In the genomic region with DNA sequence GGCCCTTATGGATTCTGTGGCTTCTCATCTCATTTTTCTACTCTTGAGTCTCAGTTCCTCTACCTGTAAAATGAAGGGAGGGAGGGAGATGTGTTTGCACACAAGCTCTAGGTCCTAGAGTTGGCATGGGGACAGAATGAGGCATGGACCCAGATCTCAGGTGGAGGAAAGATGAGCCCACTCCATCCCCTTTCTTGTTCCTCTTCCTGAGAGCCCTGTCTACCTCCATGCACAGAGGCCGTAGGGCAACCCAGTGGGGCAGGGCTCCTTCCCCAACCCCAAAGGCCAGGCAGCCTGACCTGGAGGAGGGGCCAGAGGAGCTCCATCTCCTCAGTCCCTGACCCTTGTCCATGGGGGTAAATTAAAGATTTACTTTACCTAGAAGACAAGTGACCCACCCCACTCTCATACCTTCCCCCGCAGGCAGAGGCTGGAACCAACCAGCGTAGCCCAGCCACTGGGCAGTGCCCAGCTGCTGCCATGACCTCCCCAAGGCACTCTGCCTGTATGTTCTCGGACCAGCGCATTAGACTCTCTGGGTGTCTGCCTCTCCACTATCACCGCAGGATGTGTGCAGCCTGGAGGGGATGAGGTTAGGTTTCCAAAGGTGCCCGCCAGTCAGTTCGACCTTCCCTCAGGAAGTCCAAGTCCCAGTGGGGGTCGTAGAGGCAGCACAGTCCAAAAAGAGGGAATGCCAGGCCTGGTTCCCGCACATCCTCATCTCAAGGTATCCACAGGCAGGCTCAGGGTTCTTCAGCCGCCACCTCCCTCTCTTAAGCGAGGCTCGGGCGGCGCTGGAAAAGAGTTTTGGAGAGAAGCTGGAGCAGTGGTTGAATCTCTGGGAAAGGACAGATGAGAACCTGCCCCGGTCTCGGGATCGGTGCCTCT, we compare ENCODE assay signal across 8 cellular contexts. TPM values are rescaled to one million over a fixed set of nuclear protein-coding genes. Genes with fewer than 3 reads are reported as not detected.
DNase-seq lines count a peak whose midpoint lies in the region; ATAC-seq and TF ChIP-seq lines count a peak whose summit lies in the region.

No MANE protein-coding gene starts in this region.

- H3K27me3 ChIP-seq in BE2C, result no peaks in the 10 kb centered on the region

- H3K9me3 ChIP-seq in BE2C, result no peaks in the 10 kb centered on the region

- no peaks in the 10 kb centered on the region for H3K36me3 Mint-ChIP-seq in activated T-helper 2 cell treated with anti-CD3 and anti-CD28 coated beads, Interferon-gamma antibody, Interleukin-2, Interleukin-4, amounts not matched to agents 10 μg/mL and 5 μg/mL and 100 μg/mL, durations not matched to agents 14 hours and 24 hours and 36 hours (ENCODE audit: low read depth)
- peaks cover 3 to 4% of the 10 kb centered on the region in 2 donors for H3K36me3 Mint-ChIP-seq in stimulated activated naive B cell treated with anti-CD40 and anti-IgM and Interleukin-4, amounts not matched to agents 10 μg/mL and 1 μg/mL and 100 μg/mL, for 72 hours

- H3K9me3 Mint-ChIP-seq in activated T-helper 2 cell treated with anti-CD3 and anti-CD28 coated beads, Interferon-gamma antibody, Interleukin-2, Interleukin-4, amounts not matched to agents 10 μg/mL and 5 μg/mL and 100 μg/mL, durations not matched to agents 14 hours and 24 hours and 36 hours, result no peaks in the 10 kb centered on the region
- H3K9me3 Mint-ChIP-seq in stimulated activated naive B cell treated with anti-CD40 and anti-IgM and Interleukin-4, amounts not matched to agents 10 μg/mL and 1 μg/mL and 100 μg/mL, for 72 hours, result no peaks in the 10 kb centered on the region

- H3K4me3 ChIP-seq in BE2C (ENCODE audit: low read depth, low read length) (peak overlapping the region; percentile 86), iPS-11a (ENCODE audit: low read depth, low read length) (peak overlapping the region; percentile 67)

- intact Hi-C loops in activated T-helper 2 cell treated with anti-CD3 and anti-CD28 coated beads, Interferon-gamma antibody, Interleukin-2, Interleukin-4, amounts not matched to agents 10 μg/mL and 5 μg/mL and 100 μg/mL, durations not matched to agents 14 hours and 24 hours and 36 hours (cut with micrococcal nuclease), result loop anchor here (1.0 to 10.0 kb wide), 6 partner anchors 115 to 449 kb away; partner anchors contain the start of genes LIMK2, SLC35E4 and TUG1

- H3K27ac Mint-ChIP-seq in activated T-helper 2 cell treated with anti-CD3 and anti-CD28 coated beads, Interferon-gamma antibody, Interleukin-2, Interleukin-4, amounts not matched to agents 10 μg/mL and 5 μg/mL and 100 μg/mL, durations not matched to agents 14 hours and 24 hours and 36 hours, result peak overlapping the region; percentile 67
- peak overlapping the region; percentile 86 for H3K27ac Mint-ChIP-seq in stimulated activated naive B cell treated with anti-CD40 and anti-IgM and Interleukin-4, amounts not matched to agents 10 μg/mL and 1 μg/mL and 100 μg/mL, for 72 hours

- H3K4me3 Mint-ChIP-seq in activated T-helper 2 cell treated with anti-CD3 and anti-CD28 coated beads, Interferon-gamma antibody, Interleukin-2, Interleukin-4, amounts not matched to agents 10 μg/mL and 5 μg/mL and 100 μg/mL, durations not matched to agents 14 hours and 24 hours and 36 hours (ENCODE audit: low read depth), result peak overlapping the region; percentile 84
- H3K4me3 Mint-ChIP-seq in stimulated activated naive B cell treated with anti-CD40 and anti-IgM and Interleukin-4, amounts not matched to agents 10 μg/mL and 1 μg/mL and 100 μg/mL, for 72 hours, result peak overlapping the region; percentile 94

- H3K36me3 ChIP-seq in BE2C, result no peaks in the 10 kb centered on the region

- no peaks in the 10 kb centered on the region for H3K4me1 ChIP-seq in BE2C

- TF ChIP-seq CTCF in BE2C (IDR thresholded peaks at IDR 0.05; ENCODE audit: low read depth, low read length), result no peak

- H3K27me3 Mint-ChIP-seq in activated T-helper 2 cell treated with anti-CD3 and anti-CD28 coated beads, Interferon-gamma antibody, Interleukin-2, Interleukin-4, amounts not matched to agents 10 μg/mL and 5 μg/mL and 100 μg/mL, durations not matched to agents 14 hours and 24 hours and 36 hours (ENCODE audit: low read depth), result no peaks in the 10 kb centered on the region
- H3K27me3 Mint-ChIP-seq in stimulated activated naive B cell treated with anti-CD40 and anti-IgM and Interleukin-4, amounts not matched to agents 10 μg/mL and 1 μg/mL and 100 μg/mL, for 72 hours, result peaks cover 0 to 7% of the 10 kb centered on the region in 2 donors

- no peak for DNase-seq in BE2C
- DNase-seq in activated T-helper 2 cell treated with anti-CD3 and anti-CD28 coated beads, Interferon-gamma antibody, Interleukin-2, Interleukin-4, amounts not matched to agents 10 μg/mL and 5 μg/mL and 100 μg/mL, durations not matched to agents 14 hours and 24 hours and 36 hours (ENCODE audit: low spot score), result no peak
- DNase-seq in stimulated activated naive B cell treated with anti-CD40 and anti-IgM and Interleukin-4, amounts not matched to agents 10 μg/mL and 1 μg/mL and 100 μg/mL, for 72 hours, result no peak
- DNase-seq in NCI-H2081 (lab: John Stamatoyannopoulos, UW), result no peak
- no peak for DNase-seq in NCI-H510A (lab: John Stamatoyannopoulos, UW)

- peak; percentile 7 for ATAC-seq in HG02678 (IDR thresholded peaks at IDR 0.05; ENCODE audit: unreplicated experiment)
- peak; percentile 5 to 14 for ATAC-seq in stimulated activated naive B cell treated with anti-CD40 and anti-IgM and Interleukin-4, amounts not matched to agents 10 μg/mL and 1 μg/mL and 100 μg/mL, for 72 hours (replicated peaks)
- no peak for ATAC-seq in HG02623 (IDR thresholded peaks at IDR 0.05; ENCODE audit: unreplicated experiment)

- peaks cover 31% of the 10 kb centered on the region for H3K4me1 Mint-ChIP-seq in activated T-helper 2 cell treated with anti-CD3 and anti-CD28 coated beads, Interferon-gamma antibody, Interleukin-2, Interleukin-4, amounts not matched to agents 10 μg/mL and 5 μg/mL and 100 μg/mL, durations not matched to agents 14 hours and 24 hours and 36 hours (ENCODE audit: low read depth)
- peaks cover 41 to 53% of the 10 kb centered on the region in 2 donors for H3K4me1 Mint-ChIP-seq in stimulated activated naive B cell treated with anti-CD40 and anti-IgM and Interleukin-4, amounts not matched to agents 10 μg/mL and 1 μg/mL and 100 μg/mL, for 72 hours

RNA-seq across cellular contexts. Expression of gene SMTN, which starts 3.0 kb away (rescaled TPM):
- 85.8 TPM for polyA plus RNA-seq in BE2C (2012; ENCODE audit: insufficient read depth, insufficient read length, low read depth)
- 27.0 and 28.9 TPM in 2 replicates for total RNA-seq in activated T-helper 2 cell treated with anti-CD3 and anti-CD28 coated beads, Interferon-gamma antibody, Interleukin-2, Interleukin-4, amounts not matched to agents 10 μg/mL and 5 μg/mL and 100 μg/mL, durations not matched to agents 14 hours and 24 hours and 36 hours

RNA-seq across cellular contexts. Expression of gene SELENOM, which starts 23.2 kb away (rescaled TPM):
- 21.5 TPM for polyA plus RNA-seq in BE2C (2012; ENCODE audit: insufficient read depth, insufficient read length, low read depth)
- 7.9 and 9.4 TPM in 2 replicates for total RNA-seq in activated T-helper 2 cell treated with anti-CD3 and anti-CD28 coated beads, Interferon-gamma antibody, Interleukin-2, Interleukin-4, amounts not matched to agents 10 μg/mL and 5 μg/mL and 100 μg/mL, durations not matched to agents 14 hours and 24 hours and 36 hours

RNA-seq across cellular contexts. Expression of gene INPP5J, which starts 38.6 kb away (rescaled TPM):
- polyA plus RNA-seq in BE2C (2012; ENCODE audit: insufficient read depth, insufficient read length, low read depth), result 44.3 TPM
- 0.18 and 0.30 TPM in 2 replicates for total RNA-seq in activated T-helper 2 cell treated with anti-CD3 and anti-CD28 coated beads, Interferon-gamma antibody, Interleukin-2, Interleukin-4, amounts not matched to agents 10 μg/mL and 5 μg/mL and 100 μg/mL, durations not matched to agents 14 hours and 24 hours and 36 hours

RNA-seq across cellular contexts. Expression of gene PLA2G3, which starts 56.1 kb away (rescaled TPM):
- not detected for polyA plus RNA-seq in BE2C (2012; ENCODE audit: insufficient read depth, insufficient read length, low read depth)
- not detected in 2 replicates for total RNA-seq in activated T-helper 2 cell treated with anti-CD3 and anti-CD28 coated beads, Interferon-gamma antibody, Interleukin-2, Interleukin-4, amounts not matched to agents 10 μg/mL and 5 μg/mL and 100 μg/mL, durations not matched to agents 14 hours and 24 hours and 36 hours
